ENCODE assay signal across 17 cellular contexts in genomic region chr10:22851865-22852239, GRCh38.
DNase-seq lines count a peak whose midpoint lies in the region; ATAC-seq and TF ChIP-seq lines count a peak whose summit lies in the region.
"Had no signal": no experiment of that assay in that cellular context is flagged by ENCODE, and none has a peak within 500 bp of the region (broad histone marks: within the 10 kb centered on the region; RNA-seq: fewer than 3 reads in every experiment).

No MANE protein-coding gene starts in this region.

- 86% methylated on average over 5 of the region's 5 CpGs for WGBS in mammary epithelial cell (ENCODE audit: low coverage, missing lambda C conversion rate)
- WGBS in right cardiac atrium, result 87% methylated on average over 5 of the region's 5 CpGs

- dilution Hi-C loops in mammary epithelial cell (cut with HindIII; ENCODE audit: low sequenced_read_pairs), result no loop called here

- no peaks in the 10 kb centered on the region for H3K27me3 ChIP-seq in mammary epithelial cell (ENCODE audit: insufficient read depth, low read length)
- H3K27me3 ChIP-seq in breast epithelium, result no peaks in the 10 kb centered on the region
- H3K27me3 ChIP-seq in brain microvascular endothelial cell (replicated peaks), result no peaks in the 10 kb centered on the region
- no peaks in the 10 kb centered on the region for H3K27me3 ChIP-seq in right cardiac atrium (ENCODE audit: control insufficient read depth, insufficient read depth)
- H3K27me3 ChIP-seq: BLaER1 had no signal

- no peaks in the 10 kb centered on the region for H3K36me3 ChIP-seq in mammary epithelial cell (ENCODE audit: insufficient read depth, low read length)
- no peaks in the 10 kb centered on the region for H3K36me3 ChIP-seq in breast epithelium
- H3K36me3 ChIP-seq in brain microvascular endothelial cell (replicated peaks), result no peaks in the 10 kb centered on the region
- H3K36me3 ChIP-seq: BLaER1 had no signal

- no peak overlapping the region for H3K4me3 ChIP-seq in mammary epithelial cell (replicated peaks in 1 of 3; ENCODE audit: insufficient read depth in 1 of 3, low read depth in 2 of 3, low read length in 3 of 3)
- no peak overlapping the region for H3K4me3 ChIP-seq in breast epithelium
- no peak overlapping the region for H3K4me3 ChIP-seq in brain microvascular endothelial cell (ENCODE audit: low read depth, low read length)
- no peak overlapping the region for H3K4me3 ChIP-seq in right cardiac atrium (ENCODE audit: low read length)
- H3K4me3 ChIP-seq: BLaER1 had no signal

- H3K4me2 ChIP-seq in mammary epithelial cell (ENCODE audit: insufficient read depth, low read depth, low read length), result no peak overlapping the region
- H3K4me2 ChIP-seq: BLaER1 had no signal

- H3K4me1 ChIP-seq in mammary epithelial cell (ENCODE audit: insufficient read depth, low read length), result peaks cover 13% of the 10 kb centered on the region
- H3K4me1 ChIP-seq in breast epithelium, result peaks cover 8% of the 10 kb centered on the region in 2 donors
- peaks cover 16% of the 10 kb centered on the region for H3K4me1 ChIP-seq in right cardiac atrium (ENCODE audit: control insufficient read depth, insufficient read depth, low read length)

- intact Hi-C loops in mammary epithelial cell (cut with micrococcal nuclease), result loop anchor here (10.0 kb wide), 1 partner anchor 277 kb away; no protein-coding TSS in a partner anchor
- intact Hi-C loops in breast epithelium (cut with DNase I; ENCODE audit: low total_unique reads), result no loop called here
- intact Hi-C loops in right cardiac atrium (cut with DNase I), result no loop called here

- CTCF ChIA-PET in mammary epithelial cell (lab: Charles Lee; ENCODE audit: low non-redundant PET), result no interaction called here

- H2AFZ ChIP-seq in mammary epithelial cell (ENCODE audit: low read depth, low read length), result no peak overlapping the region

- H3K27ac ChIP-seq in mammary epithelial cell (ENCODE audit: insufficient read depth, low read depth, low read length) (no peak overlapping the region), breast epithelium (no peak overlapping the region), brain microvascular endothelial cell (no peak overlapping the region), right cardiac atrium (ENCODE audit: low read length) (no peak overlapping the region)
- H3K27ac ChIP-seq: 22Rv1, BLaER1 had no signal

- H3K9ac ChIP-seq in mammary epithelial cell (ENCODE audit: insufficient read depth, low read length), result no peak overlapping the region
- H3K9ac ChIP-seq: BLaER1 had no signal

- no peak for ATAC-seq in right cardiac atrium

- TF ChIP-seq POLR2A in breast epithelium (IDR thresholded peaks at IDR 0.05), result no peak

- TF ChIP-seq CTCF in mammary epithelial cell (conservative IDR thresholded peaks at IDR 0.05 in 1 of 2, IDR thresholded peaks at IDR 0.05 in 1 of 2; ENCODE audit: extremely low read depth in 1 of 2, insufficient read depth in 1 of 2, low read depth in 1 of 2, low read length in 2 of 2), result no peak
- no peak for TF ChIP-seq CTCF in breast epithelium (IDR thresholded peaks at IDR 0.05)
- TF ChIP-seq CTCF in brain microvascular endothelial cell (IDR thresholded peaks at IDR 0.05; ENCODE audit: low read depth, low read length, missing control alignments), result no peak

- peak; percentile 19 for DNase-seq in mammary epithelial cell
- DNase-seq in breast epithelium (ENCODE audit: low spot score in 2 of 2), result no peak
- peak; percentile 10 for DNase-seq in brain microvascular endothelial cell
- peak; percentile 41 for DNase-seq in kidney tubule cell (ENCODE audit: low spot score)
- DNase-seq in T-helper 1 cell, result no peak
- DNase-seq in NCI-H2171 (lab: John Stamatoyannopoulos, UW), result no peak
- no peak for DNase-seq in right cardiac atrium
- DNase-seq in CD1c-positive myeloid dendritic cell (ENCODE audit: extremely low spot score), result no peak
- DNase-seq: EL, H7, NCI-H1092, NCI-H1694 treated with DMSO at 0.1 percent for 48 hours, NCI-H446 treated with DMSO at 0.1 percent for 48 hours, NCI-H774, SIG-M5 had no signal

- H4K20me1 ChIP-seq in mammary epithelial cell (ENCODE audit: insufficient read depth, low read length), result no peaks in the 10 kb centered on the region
- H4K20me1 ChIP-seq: BLaER1 had no signal

- in situ Hi-C loops in mammary epithelial cell (cut with MboI; ENCODE audit: low sequenced_read_pairs in 2 of 2), result no loop called here
- in situ Hi-C loops in brain microvascular endothelial cell (cut with HindIII; ENCODE audit: low pct_ligation_motif_present, low sequenced_read_pairs), result no loop called here

- BruUV-seq in mammary epithelial cell (replicated peaks; lab: Mats Ljungman, UMichigan), result no TSS peak

- H3K79me2 ChIP-seq in mammary epithelial cell (ENCODE audit: insufficient read depth, low read length), result no peaks in the 10 kb centered on the region

- H3K9me3 ChIP-seq in mammary epithelial cell (replicated peaks; ENCODE audit: insufficient read depth, low read length) (no peaks in the 10 kb centered on the region), breast epithelium (no peaks in the 10 kb centered on the region), right cardiac atrium (ENCODE audit: control insufficient read depth, low read length) (no peaks in the 10 kb centered on the region)
- H3K9me3 ChIP-seq: BLaER1 had no signal

Comparison
In these comparisons a context has a peak if more than half of its experiments do, and no peak if none do; other contexts are left out.
1. DNase-seq: peak in mammary epithelial cell (single experiment), brain microvascular endothelial cell (single experiment) and kidney tubule cell (single experiment); none in breast epithelium (0 of 2), T-helper 1 cell (0 of 5), NCI-H2171 (single experiment), right cardiac atrium (0 of 3) and CD1c-positive myeloid dendritic cell (single experiment).